ENCODE assay signal across 13 cellular contexts in the genomic region with DNA sequence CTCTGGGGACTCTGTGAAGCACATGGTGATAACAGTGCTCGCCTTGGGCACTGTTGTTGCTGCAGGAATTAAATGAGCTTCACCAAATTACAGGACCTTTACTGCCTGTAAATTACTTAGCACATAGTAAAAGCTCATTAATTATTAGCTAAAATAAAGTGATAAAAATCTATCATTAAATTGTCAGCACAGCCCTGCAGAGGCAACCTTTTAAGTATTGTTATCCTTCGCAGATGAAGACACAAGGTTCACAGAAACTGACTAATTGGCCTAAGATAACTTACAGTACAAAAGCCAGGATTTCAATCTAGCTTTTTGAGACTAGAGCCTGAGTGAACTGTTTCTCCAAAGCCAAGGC.
DNase-seq lines count a peak whose midpoint lies in the region; ATAC-seq and TF ChIP-seq lines count a peak whose summit lies in the region.
"Had no signal": no experiment of that assay in that cellular context is flagged by ENCODE, and none has a peak within 500 bp of the region (broad histone marks: within the 10 kb centered on the region; RNA-seq: fewer than 3 reads in every experiment).

No MANE protein-coding gene starts in this region.

- ATAC-seq in activated T-cell treated with anti-CD3 and anti-CD28 coated beads, Interleukin-2, amount 50 U/mL, for 4 hours, result no peak
- ATAC-seq in T-cell (replicated peaks in 1 of 4) (peak in 2 of 4 experiments; percentile 8 to 20), HG03439 (IDR thresholded peaks at IDR 0.05; ENCODE audit: unreplicated experiment) (no peak)
- ATAC-seq in stimulated activated naive B cell treated with anti-CD40 and anti-IgM and Interleukin-4, amounts not matched to agents 10 μg/mL and 1 μg/mL and 100 μg/mL, for 72 hours (replicated peaks), result no peak

- H3K4me1 ChIP-seq in endodermal cell (ENCODE audit: control insufficient read depth, insufficient read depth, low read length), result peaks cover 21% of the 10 kb centered on the region

- POLR2A ChIA-PET in T-cell (lab: Charles Lee), result interaction anchor here in 1 of 2 donors (0.6 kb wide), 1 partner anchor 21 kb away, joined by 3 read pairs; no protein-coding TSS in a partner anchor

- CTCF ChIA-PET in T-cell (lab: Charles Lee), result interaction anchor here (0.6 to 2.5 kb wide), 5 partner anchors 40 to 767 kb away, joined by 3 to 24 read pairs (median 3); no protein-coding TSS in a partner anchor

- WGBS in endodermal cell (ENCODE audit: insufficient coverage in 1 of 2, insufficient read length in 1 of 2), 2 experiments, result 82 to 83% methylated on average over 1 to 2 of the region's 2 CpGs

- H3K4me1 Mint-ChIP-seq in activated T-cell treated with anti-CD3 and anti-CD28 coated beads, Interleukin-2, amount 50 U/mL, for 4 hours (ENCODE audit: low read depth), result peaks cover 78% of the 10 kb centered on the region
- H3K4me1 Mint-ChIP-seq in T-cell, result peaks cover 77 to 83% (median 82%) of the 10 kb centered on the region in 3 donors
- H3K4me1 Mint-ChIP-seq in endodermal cell, result peaks cover 55% of the 10 kb centered on the region
- peaks cover 41 to 76% of the 10 kb centered on the region in 2 donors for H3K4me1 Mint-ChIP-seq in stimulated activated naive B cell treated with anti-CD40 and anti-IgM and Interleukin-4, amounts not matched to agents 10 μg/mL and 1 μg/mL and 100 μg/mL, for 72 hours

- DNase-seq in activated T-cell treated with anti-CD3 and anti-CD28 coated beads, Interleukin-2, amount 50 U/mL, for 4 hours, result no peak
- no peak for DNase-seq in activated T-cell treated with anti-CD3 and anti-CD28 coated beads for 4 hours
- DNase-seq in T-cell, result no peak
- no peak for DNase-seq in endodermal cell
- DNase-seq in stimulated activated naive B cell treated with anti-CD40 and anti-IgM and Interleukin-4, amounts not matched to agents 10 μg/mL and 1 μg/mL and 100 μg/mL, for 72 hours, result no peak
- no peak for DNase-seq in NCI-H146 (lab: John Stamatoyannopoulos, UW)
- DNase-seq in T-helper 9 cell, result no peak
- DNase-seq: DMS 273 treated with DMSO at 0.1 percent for 48 hours, MM.1S, SJCRH30, testis, WERI-Rb-1 had no signal

- H3K27ac Mint-ChIP-seq in T-cell, result peak overlapping the region; percentile 93 to 96
- H3K27ac Mint-ChIP-seq in endodermal cell, result peak overlapping the region; percentile 59
- H3K27ac Mint-ChIP-seq in stimulated activated naive B cell treated with anti-CD40 and anti-IgM and Interleukin-4, amounts not matched to agents 10 μg/mL and 1 μg/mL and 100 μg/mL, for 72 hours, result peak overlapping the region; percentile 93

- H3K9me3 ChIP-seq in endodermal cell (ENCODE audit: control insufficient read depth, low read length), result no peaks in the 10 kb centered on the region
- H3K9me3 ChIP-seq: SJCRH30, testis had no signal

- no peak for TF ChIP-seq CTCF in endodermal cell (conservative IDR thresholded peaks at IDR 0.05)

- H3K36me3 ChIP-seq in endodermal cell (ENCODE audit: control insufficient read depth, insufficient read depth, low read length), result peaks cover 6% of the 10 kb centered on the region
- H3K36me3 ChIP-seq: SJCRH30, WERI-Rb-1 had no signal

- H3K9me3 Mint-ChIP-seq in activated T-cell treated with anti-CD3 and anti-CD28 coated beads, Interleukin-2, amount 50 U/mL, for 4 hours, result peaks cover 6% of the 10 kb centered on the region
- H3K9me3 Mint-ChIP-seq in T-cell, result no peaks in the 10 kb centered on the region
- no peaks in the 10 kb centered on the region for H3K9me3 Mint-ChIP-seq in endodermal cell
- peaks cover 3 to 4% of the 10 kb centered on the region in 2 donors for H3K9me3 Mint-ChIP-seq in stimulated activated naive B cell treated with anti-CD40 and anti-IgM and Interleukin-4, amounts not matched to agents 10 μg/mL and 1 μg/mL and 100 μg/mL, for 72 hours

- H3K9ac ChIP-seq in endodermal cell (ENCODE audit: extremely low read depth, low read length, poor library complexity, severe bottlenecking), result no peak overlapping the region

- H3K36me3 Mint-ChIP-seq in activated T-cell treated with anti-CD3 and anti-CD28 coated beads, Interleukin-2, amount 50 U/mL, for 4 hours (ENCODE audit: insufficient read depth), result peaks cover 35% of the 10 kb centered on the region
- H3K36me3 Mint-ChIP-seq in T-cell (peaks cover 28% of the 10 kb centered on the region), endodermal cell (ENCODE audit: low read depth) (peaks cover 26% of the 10 kb centered on the region)
- H3K36me3 Mint-ChIP-seq in stimulated activated naive B cell treated with anti-CD40 and anti-IgM and Interleukin-4, amounts not matched to agents 10 μg/mL and 1 μg/mL and 100 μg/mL, for 72 hours, result peaks cover 59 to 75% of the 10 kb centered on the region in 2 donors

- peak overlapping the region; percentile 88 for H3K4me3 Mint-ChIP-seq in activated T-cell treated with anti-CD3 and anti-CD28 coated beads, Interleukin-2, amount 50 U/mL, for 4 hours
- H3K4me3 Mint-ChIP-seq in T-cell (peak overlapping the region; percentile 79 to 87 (median 84)), endodermal cell (no peak overlapping the region)
- peak overlapping the region; percentile 84 to 94 for H3K4me3 Mint-ChIP-seq in stimulated activated naive B cell treated with anti-CD40 and anti-IgM and Interleukin-4, amounts not matched to agents 10 μg/mL and 1 μg/mL and 100 μg/mL, for 72 hours

- no peak overlapping the region for H3K4me3 ChIP-seq in endodermal cell (ENCODE audit: low read length)
- H3K4me3 ChIP-seq: SJCRH30, testis had no signal

- peak overlapping the region; percentile 26 for H3K27ac ChIP-seq in endodermal cell (ENCODE audit: low read depth, low read length)
- H3K27ac ChIP-seq: SJCRH30, testis, WERI-Rb-1 had no signal

- no peaks in the 10 kb centered on the region for H3K27me3 ChIP-seq in endodermal cell (ENCODE audit: control insufficient read depth, insufficient read depth, low read length, poor library complexity, severe bottlenecking)
- H3K27me3 ChIP-seq: SJCRH30, testis had no signal

- no peaks in the 10 kb centered on the region for H3K27me3 Mint-ChIP-seq in activated T-cell treated with anti-CD3 and anti-CD28 coated beads, Interleukin-2, amount 50 U/mL, for 4 hours (ENCODE audit: low read depth)
- H3K27me3 Mint-ChIP-seq in T-cell (no peaks in the 10 kb centered on the region), endodermal cell (ENCODE audit: insufficient read depth) (no peaks in the 10 kb centered on the region)
- no peaks in the 10 kb centered on the region for H3K27me3 Mint-ChIP-seq in stimulated activated naive B cell treated with anti-CD40 and anti-IgM and Interleukin-4, amounts not matched to agents 10 μg/mL and 1 μg/mL and 100 μg/mL, for 72 hours
